ENCODE assay signal across 30 cellular contexts in the genomic region with DNA sequence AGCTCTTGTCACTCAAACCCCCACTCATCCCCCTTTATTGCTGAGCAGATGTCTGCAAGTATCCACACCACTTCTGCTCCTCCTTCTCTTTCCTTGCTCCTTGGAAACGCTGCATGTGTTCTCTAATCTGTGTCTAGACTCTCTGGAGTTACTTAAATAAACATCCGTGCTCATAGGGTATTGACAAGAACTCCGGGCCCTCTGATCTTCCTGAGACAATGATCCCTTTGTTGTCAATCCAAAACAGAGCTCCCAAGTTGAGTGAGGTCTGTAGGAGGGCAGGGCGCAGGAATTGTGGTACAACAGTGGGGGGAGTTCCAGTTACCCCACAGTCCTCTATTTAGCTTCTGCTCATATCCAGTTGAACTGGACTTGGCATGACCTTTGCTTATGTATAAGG.
"Had no signal": no experiment of that assay in that cellular context is flagged by ENCODE, and none has a peak within 500 bp of the region (broad histone marks: within the 10 kb centered on the region; RNA-seq: fewer than 3 reads in every experiment).

No MANE protein-coding gene starts in this region.

- H3K4me1 ChIP-seq: adrenal gland, body of pancreas, breast epithelium had no signal

- H3K4me3 ChIP-seq: adrenal gland, body of pancreas, breast epithelium, K562 had no signal

- H3K27me3 ChIP-seq: adrenal gland, body of pancreas, breast epithelium had no signal

- H3K36me3 ChIP-seq: adrenal gland, breast epithelium, WERI-Rb-1 had no signal

- ATAC-seq: activated naive CD4-positive, alpha-beta T cell treated with anti-CD3 and anti-CD28 coated beads, Interleukin-2, amount 50 U/mL, for 72 hours; activated T-cell treated with anti-CD3 and anti-CD28 coated beads, Interleukin-2, amount 50 U/mL, for 4 hours; body of pancreas; K562; PC-3; Right ventricle myocardium inferior had no signal

- DNase-seq: activated CD4-positive, alpha-beta memory T cell treated with anti-CD3 and anti-CD28 coated beads for 36 hours; activated CD4-positive, alpha-beta T cell treated with anti-CD3 and anti-CD28 coated beads, Interleukin-2, amount 10 ng/mL, durations not matched to agents 7 days and 5 days; activated CD8-positive, alpha-beta memory T cell treated with anti-CD3 and anti-CD28 coated beads, Interleukin-2, amount 50 U/mL, for 4 hours; activated gamma-delta T cell treated with Interleukin-2 at 50 U/mL for 16 hours; activated naive CD4-positive, alpha-beta T cell treated with anti-CD3 and anti-CD28 coated beads for 36 hours; activated T-cell treated with anti-CD3 and anti-CD28 coated beads for 4 hours; activated T-cell treated with anti-CD3 and anti-CD28 coated beads, Interleukin-2, amount 50 U/mL, for 4 hours; adrenal gland; body of pancreas; NCI-H1105; NCI-H1417 treated with DMSO at 0.1 percent for 48 hours; NCI-H187 treated with DMSO at 0.1 percent for 48 hours; NCI-H2081 treated with DMSO at 0.1 percent for 48 hours; NCI-H2171; NCI-H510A; NCI-H526; NCI-H748 treated with DMSO at 0.1 percent for 48 hours; NK-92 treated with Interleukin-12 subunit alpha and Interleukin-12 subunit beta, amount 100 ng/mL, for 24 hours; PC-3; SIG-M5; SW 1271; T1000; WERI-Rb-1 had no signal

- FAIRE-seq: astrocyte, K562, RCC 7860 had no signal

- H3K27ac ChIP-seq: adrenal gland, body of pancreas, breast epithelium, RWPE1, WERI-Rb-1 had no signal

- H3K9me3 ChIP-seq: adrenal gland, body of pancreas, breast epithelium had no signal
